ENCODE assay signal across 8 cellular contexts in the genomic region with DNA sequence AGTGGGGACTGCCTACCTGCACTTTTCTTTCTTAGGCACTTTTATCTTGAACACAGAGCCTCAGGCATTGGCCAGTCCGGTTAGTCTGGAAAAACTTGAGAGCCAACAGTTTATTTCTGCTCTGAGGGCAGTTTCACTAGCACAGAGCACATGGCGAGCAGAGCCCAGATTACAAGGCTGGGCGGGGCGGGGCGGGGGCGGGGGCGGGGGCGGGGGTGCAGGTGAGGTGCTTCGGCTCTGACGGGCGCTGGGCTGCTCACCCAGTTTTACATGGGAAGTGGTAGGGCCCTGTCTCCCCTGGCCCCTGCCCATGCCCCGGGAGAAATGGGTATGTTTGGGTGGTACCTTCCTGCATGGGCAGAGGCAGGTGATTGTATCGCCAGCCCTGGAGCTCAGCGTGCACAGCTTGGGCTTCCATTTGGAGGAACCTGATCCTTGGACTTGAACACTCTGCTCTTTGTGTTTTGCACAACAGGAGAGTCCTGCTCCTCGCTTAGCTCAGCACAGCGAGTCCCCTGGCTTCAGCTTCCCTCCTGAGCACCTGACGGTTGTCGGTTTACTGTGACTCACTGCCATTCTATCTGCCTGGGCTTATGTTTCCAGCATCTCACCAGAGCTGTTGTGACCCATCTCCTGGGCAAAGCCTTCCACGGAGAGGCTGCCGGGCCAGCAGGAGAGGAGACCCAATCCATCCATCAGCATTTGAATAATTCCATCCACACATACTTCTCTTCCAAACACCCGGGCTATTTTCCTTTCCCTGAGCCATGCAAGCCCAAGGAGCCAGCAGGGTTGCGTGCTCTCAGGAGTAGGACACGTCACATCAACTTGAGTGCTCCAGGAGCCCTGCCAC.
DNase-seq lines count a peak whose midpoint lies in the region; ATAC-seq and TF ChIP-seq lines count a peak whose summit lies in the region.

No MANE protein-coding gene starts in this region.

- TF ChIP-seq CTCF in C4-2B (conservative IDR thresholded peaks at IDR 0.05) (no peak), MM.1S (IDR thresholded peaks at IDR 0.05; ENCODE audit: low read length) (no peak), dorsolateral prefrontal cortex (IDR thresholded peaks at IDR 0.05 in 54 of 56, conservative IDR thresholded peaks at IDR 0.05 in 2 of 56; ENCODE audit: low read depth in 1 of 56, partially characterized antibody in 56 of 56) (no peak)

- H3K27me3 ChIP-seq in MM.1S (replicated peaks; ENCODE audit: insufficient read depth, low read length) (no peaks in the 10 kb centered on the region), dorsolateral prefrontal cortex (peaks cover 0 to 4% (median 0%) of the 10 kb centered on the region in 45 donors)
- H3K27me3 ChIP-seq in naive thymus-derived CD4-positive, alpha-beta T cell (ENCODE audit: control insufficient read depth in 2 of 2, insufficient read depth in 2 of 2, low read length in 2 of 2): no peaks in the 10 kb centered on the region

- intact Hi-C loops in activated CD4-positive, alpha-beta T cell treated with anti-CD3 and anti-CD28 coated beads, Interleukin-2, amount 10 ng/mL, durations not matched to agents 24 days and 14 days (cut with micrococcal nuclease): loop anchor here (2.0 to 5.0 kb wide), 3 partner anchors 39 to 231 kb away; partner anchors contain the start of gene SOS2
- intact Hi-C loops in dorsolateral prefrontal cortex (cut with DNase I): no loop called here
- intact Hi-C loops in naive thymus-derived CD4-positive, alpha-beta T cell (cut with micrococcal nuclease): loop anchor here (1.0 to 5.0 kb wide), 12 partner anchors 15 to 531 kb away; partner anchors contain the start of genes DMAC2L (in 1 of the 2), KLHDC2 (in 1 of the 2), L2HGDH (in 1 of the 2) and MAP4K5 (in 1 of the 2)

- H3K79me2 ChIP-seq in MM.1S (ENCODE audit: low read length): no peaks in the 10 kb centered on the region

- H3K27ac ChIP-seq in C4-2B: peak overlapping the region; percentile 82
- H3K27ac ChIP-seq in MM.1S (ENCODE audit: low read length): peak overlapping the region; percentile 100
- H3K27ac ChIP-seq in dorsolateral prefrontal cortex: peak overlapping the region in 39 of 59 donors; percentile 1 to 85 (median 57)
- H3K27ac ChIP-seq in naive thymus-derived CD4-positive, alpha-beta T cell (ENCODE audit: low read depth, low read length): peak overlapping the region; percentile 90

- H3K36me3 ChIP-seq in MM.1S (replicated peaks; ENCODE audit: insufficient read depth, low read length): no peaks in the 10 kb centered on the region
- H3K36me3 ChIP-seq in naive thymus-derived CD4-positive, alpha-beta T cell (ENCODE audit: control insufficient read depth in 2 of 3, insufficient read depth in 3 of 3, low read length in 3 of 3): no peaks in the 10 kb centered on the region

- no peaks in the 10 kb centered on the region for H3K9me3 Mint-ChIP-seq in activated CD4-positive, alpha-beta T cell treated with anti-CD3 and anti-CD28 coated beads, Interleukin-2, amount 10 ng/mL, durations not matched to agents 24 days and 14 days
- peaks cover 0 to 1% (median 0%) of the 10 kb centered on the region in 11 donors for H3K9me3 Mint-ChIP-seq in naive thymus-derived CD4-positive, alpha-beta T cell

- ATAC-seq in GM19438 (IDR thresholded peaks at IDR 0.05; ENCODE audit: low read depth, unreplicated experiment) (peak; percentile 35), GM18517 (IDR thresholded peaks at IDR 0.05; ENCODE audit: unreplicated experiment) (no peak)
- peak; percentile 39 for ATAC-seq in naive thymus-derived CD4-positive, alpha-beta T cell

- CTCF ChIA-PET in naive thymus-derived CD4-positive, alpha-beta T cell (lab: Charles Lee): interaction anchor here (0.6 to 5.8 kb wide), 21 partner anchors 13 to 149 kb away, joined by 3 to 40 read pairs (median 4); partner anchors contain the start of gene NEMF

- POLR2A ChIA-PET in naive thymus-derived CD4-positive, alpha-beta T cell (lab: Charles Lee): interaction anchor here (0.5 to 6.8 kb wide), 33 partner anchors 10 to 149 kb away, joined by 3 to 188 read pairs (median 4); partner anchors contain the start of genes ARF6, NEMF and VCPKMT

- H3K9me3 ChIP-seq in MM.1S (replicated peaks; ENCODE audit: insufficient read depth, low read length): no peaks in the 10 kb centered on the region
- no peaks in the 10 kb centered on the region for H3K9me3 ChIP-seq in naive thymus-derived CD4-positive, alpha-beta T cell (ENCODE audit: control insufficient read depth in 2 of 3, low read length in 3 of 3)

- peak overlapping the region; percentile 80 for H3K4me3 Mint-ChIP-seq in activated CD4-positive, alpha-beta T cell treated with anti-CD3 and anti-CD28 coated beads, Interleukin-2, amount 10 ng/mL, durations not matched to agents 24 days and 14 days
- peak overlapping the region; percentile 74 to 95 (median 86) for H3K4me3 Mint-ChIP-seq in naive thymus-derived CD4-positive, alpha-beta T cell

- peaks cover 4% of the 10 kb centered on the region for H3K36me3 Mint-ChIP-seq in activated CD4-positive, alpha-beta T cell treated with anti-CD3 and anti-CD28 coated beads, Interleukin-2, amount 10 ng/mL, durations not matched to agents 24 days and 14 days (ENCODE audit: low read depth)
- peaks cover 0 to 9% (median 0%) of the 10 kb centered on the region in 5 donors for H3K36me3 Mint-ChIP-seq in naive thymus-derived CD4-positive, alpha-beta T cell

- peaks cover 64% of the 10 kb centered on the region for H3K4me1 Mint-ChIP-seq in activated CD4-positive, alpha-beta T cell treated with anti-CD3 and anti-CD28 coated beads, Interleukin-2, amount 10 ng/mL, durations not matched to agents 24 days and 14 days
- H3K4me1 Mint-ChIP-seq in naive thymus-derived CD4-positive, alpha-beta T cell: peaks cover 45 to 73% (median 67%) of the 10 kb centered on the region in 7 donors

- peak overlapping the region; percentile 92 for H3K4me2 ChIP-seq in MM.1S (ENCODE audit: low read depth, low read length)

- no peaks in the 10 kb centered on the region for H3K27me3 Mint-ChIP-seq in activated CD4-positive, alpha-beta T cell treated with anti-CD3 and anti-CD28 coated beads, Interleukin-2, amount 10 ng/mL, durations not matched to agents 24 days and 14 days
- H3K27me3 Mint-ChIP-seq in naive thymus-derived CD4-positive, alpha-beta T cell: no peaks in the 10 kb centered on the region

- H3K9me2 ChIP-seq in MM.1S (replicated peaks; ENCODE audit: insufficient read depth, low read length): no peaks in the 10 kb centered on the region

- H3K4me1 ChIP-seq in MM.1S (ENCODE audit: low read length): peaks cover 39% of the 10 kb centered on the region
- H3K4me1 ChIP-seq in naive thymus-derived CD4-positive, alpha-beta T cell (ENCODE audit: control insufficient read depth in 2 of 2, insufficient read depth in 2 of 2, low read length in 2 of 2): peaks cover 52 to 57% of the 10 kb centered on the region in 2 donors

- peak overlapping the region; percentile 96 for H3K27ac Mint-ChIP-seq in activated CD4-positive, alpha-beta T cell treated with anti-CD3 and anti-CD28 coated beads, Interleukin-2, amount 10 ng/mL, durations not matched to agents 24 days and 14 days
- peak overlapping the region; percentile 90 to 99 (median 98) for H3K27ac Mint-ChIP-seq in naive thymus-derived CD4-positive, alpha-beta T cell

- H2AFZ ChIP-seq in MM.1S (ENCODE audit: low read length): no peak overlapping the region

- H3F3A ChIP-seq in MM.1S (ENCODE audit: insufficient read depth, low read length): peaks cover 39% of the 10 kb centered on the region

- peak; percentile 80 for DNase-seq in MM.1S
- peak; percentile 91 for DNase-seq in activated CD4-positive, alpha-beta T cell treated with anti-CD3 and anti-CD28 coated beads, Interleukin-2, amount 10 ng/mL, durations not matched to agents 24 days and 14 days
- DNase-seq in dorsolateral prefrontal cortex: peak in 1 of 10 donors; percentile 67
- peak; percentile 23 to 73 (median 57) for DNase-seq in naive thymus-derived CD4-positive, alpha-beta T cell
- DNase-seq in stromal cell of bone marrow (ENCODE audit: low read depth): peak; percentile 66

- peak overlapping the region; percentile 97 for H3K9ac ChIP-seq in MM.1S (ENCODE audit: low read length)

- H3K4me3 ChIP-seq in MM.1S (ENCODE audit: low read length) (peak overlapping the region; percentile 44), dorsolateral prefrontal cortex (no peak overlapping the region)
- peak overlapping the region; percentile 49 for H3K4me3 ChIP-seq in naive thymus-derived CD4-positive, alpha-beta T cell (ENCODE audit: low read length)

- H4K20me1 ChIP-seq in MM.1S (ENCODE audit: insufficient read depth, low read length): no peaks in the 10 kb centered on the region

Comparison
In these comparisons a context has a peak if more than half of its experiments do, and no peak if none do; other contexts are left out.
1. H3K4me3 ChIP-seq: peak in MM.1S (single experiment) and naive thymus-derived CD4-positive, alpha-beta T cell (single experiment); none in dorsolateral prefrontal cortex (0 of 59).
2. intact Hi-C loops: an anchor here in activated CD4-positive, alpha-beta T cell treated with anti-CD3 and anti-CD28 coated beads, Interleukin-2, amount 10 ng/mL, durations not matched to agents 24 days and 14 days (2.0 to 5.0 kb wide) and naive thymus-derived CD4-positive, alpha-beta T cell (1.0 to 5.0 kb wide); none called in dorsolateral prefrontal cortex.
3. Peak in every context shown above with its lines, with median percentiles within 50 percentile points of each other: H3K27ac ChIP-seq.